ENCODE assay signal across 27 cellular contexts in the genomic region with DNA sequence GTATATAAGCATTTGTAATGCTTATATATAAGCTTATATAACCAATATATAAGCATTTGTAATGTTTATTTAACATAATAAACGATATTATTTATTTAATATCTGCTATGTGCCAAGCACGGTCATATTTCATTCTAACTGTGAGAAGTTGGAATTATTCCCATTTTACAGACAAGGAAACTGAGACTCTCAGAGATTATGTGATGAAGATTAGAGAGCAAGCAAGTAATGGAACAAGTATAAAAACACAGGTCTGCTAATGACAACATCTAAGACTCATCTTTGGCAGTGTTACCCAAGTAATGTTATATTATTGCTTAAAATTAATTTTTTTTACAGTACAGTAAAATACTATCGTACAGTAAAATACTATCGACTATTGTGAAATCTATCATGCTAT.
"Had no signal": no experiment of that assay in that cellular context is flagged by ENCODE, and none has a peak within 500 bp of the region (broad histone marks: within the 10 kb centered on the region; RNA-seq: fewer than 3 reads in every experiment).

No MANE protein-coding gene starts in this region.

- H3K27me3 ChIP-seq: breast epithelium, esophagus squamous epithelium, gastroesophageal sphincter, neutrophil, ovary, right atrium auricular region, suprapubic skin, tibial nerve had no signal

- H3K9me3 ChIP-seq: breast epithelium, esophagus squamous epithelium, gastroesophageal sphincter, neutrophil, ovary, prostate gland, right atrium auricular region, suprapubic skin, tibial nerve had no signal

- DNase-seq: activated CD4-positive, alpha-beta T cell treated with anti-CD3 and anti-CD28 coated beads for 1 hour; activated CD4-positive, alpha-beta T cell treated with anti-CD3 and anti-CD28 coated beads, Interleukin-2, amount 50 U/mL, for 1 hour; activated CD8-positive, alpha-beta memory T cell treated with anti-CD3 and anti-CD28 coated beads for 24 hours; activated CD8-positive, alpha-beta memory T cell treated with anti-CD3 and anti-CD28 coated beads, Interleukin-2, amount 50 U/mL, for 4 hours; activated T-cell treated with anti-CD3 and anti-CD28 coated beads, Interleukin-2, amount 50 U/mL, for 24 hours; amniotic stem cell; endodermal cell; esophagus squamous epithelium; head of caudate nucleus; islet precursor cell; left cardiac atrium; mesenchymal stem cell; stimulated activated CD4-positive, alpha-beta T cell treated with anti-CD3 and anti-CD28 coated beads, Interleukin-4, amount 100 ng/mL, for 24 hours; stimulated activated naive CD8-positive, alpha-beta T cell treated with anti-CD3 and anti-CD28 coated beads, Interleukin-15, amount 100 ng/mL, for 72 hours; T-helper 9 cell had no signal

- H3K27ac Mint-ChIP-seq: activated naive CD4-positive, alpha-beta T cell treated with anti-CD3 and anti-CD28 coated beads, Interleukin-2, amount 50 U/mL, for 72 hours; activated T-helper 17 cell treated with anti-CD3 and anti-CD28 coated beads, Interleukin-2, amount 50 U/mL, for 72 hours; endodermal cell; nephron; stimulated activated naive CD8-positive, alpha-beta T cell treated with anti-CD3 and anti-CD28 coated beads, Interleukin-15, amount 100 ng/mL, for 72 hours had no signal

- H3K4me3 ChIP-seq: coronary artery, ovary, prostate gland, right atrium auricular region, suprapubic skin, tibial nerve had no signal

- ATAC-seq: activated naive CD4-positive, alpha-beta T cell treated with anti-CD3 and anti-CD28 coated beads, Interleukin-2, amount 50 U/mL, for 72 hours; activated T-helper 17 cell treated with anti-CD3 and anti-CD28 coated beads, Interleukin-2, amount 50 U/mL, for 72 hours; gastroesophageal sphincter; left cardiac atrium; stimulated activated naive CD8-positive, alpha-beta T cell treated with anti-CD3 and anti-CD28 coated beads, Interleukin-15, amount 100 ng/mL, for 72 hours had no signal

- H3K27me3 Mint-ChIP-seq: activated T-cell treated with anti-CD3 and anti-CD28 coated beads, Interleukin-2, amount 50 U/mL, for 24 hours; activated T-helper 17 cell treated with anti-CD3 and anti-CD28 coated beads, Interleukin-2, amount 50 U/mL, for 72 hours; stimulated activated naive CD8-positive, alpha-beta T cell treated with anti-CD3 and anti-CD28 coated beads, Interleukin-15, amount 100 ng/mL, for 72 hours had no signal

- H3K9me3 Mint-ChIP-seq: activated naive CD4-positive, alpha-beta T cell treated with anti-CD3 and anti-CD28 coated beads, Interleukin-2, amount 50 U/mL, for 72 hours; activated T-cell treated with anti-CD3 and anti-CD28 coated beads, Interleukin-2, amount 50 U/mL, for 24 hours; activated T-helper 17 cell treated with anti-CD3 and anti-CD28 coated beads, Interleukin-2, amount 50 U/mL, for 72 hours; endodermal cell; nephron; stimulated activated naive CD8-positive, alpha-beta T cell treated with anti-CD3 and anti-CD28 coated beads, Interleukin-15, amount 100 ng/mL, for 72 hours had no signal

- H3K4me3 Mint-ChIP-seq: activated T-cell treated with anti-CD3 and anti-CD28 coated beads, Interleukin-2, amount 50 U/mL, for 24 hours had no signal

- H3K36me3 ChIP-seq: breast epithelium, ovary, prostate gland had no signal

- H3K27ac ChIP-seq: breast epithelium, coronary artery, gastroesophageal sphincter, neutrophil, ovary, prostate gland, right atrium auricular region, suprapubic skin, tibial nerve had no signal

- H3K4me1 ChIP-seq: prostate gland had no signal
